In the genomic region with DNA sequence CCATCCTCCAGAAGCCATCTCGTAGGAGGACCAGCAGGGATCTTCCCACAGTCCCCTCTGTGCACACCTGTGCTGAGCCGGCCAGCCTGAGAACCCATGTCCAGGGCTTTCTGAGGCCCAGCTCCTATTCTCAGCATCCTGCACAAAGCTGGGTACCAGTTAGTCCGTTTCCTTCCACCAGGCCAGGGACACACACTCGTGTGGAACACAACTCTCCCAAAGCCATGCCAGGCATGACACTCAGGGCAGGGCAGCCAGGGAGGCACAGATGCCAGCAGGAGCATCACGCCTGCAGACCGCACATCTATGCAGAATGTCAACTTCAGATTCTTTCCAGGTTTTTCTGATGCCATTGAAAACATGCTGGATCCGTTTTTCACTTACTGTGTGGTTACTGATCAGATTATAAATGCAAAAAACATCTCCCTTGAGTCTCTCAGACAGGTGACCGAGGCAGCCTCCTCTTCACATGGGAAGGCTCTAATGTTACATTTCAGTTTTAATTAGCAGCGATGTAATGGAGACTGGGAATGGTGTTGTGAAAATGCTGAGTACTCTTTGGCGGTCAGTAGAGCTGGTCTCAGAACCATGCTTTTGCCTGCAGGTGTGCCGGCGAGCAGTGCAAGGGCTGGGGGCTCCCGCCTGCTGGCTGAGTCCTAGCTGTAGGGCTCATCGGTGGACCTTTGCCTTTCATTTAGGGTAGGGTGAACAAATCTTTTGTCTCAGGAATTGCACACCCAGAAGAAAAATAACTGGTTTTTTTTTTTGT, we compare ENCODE assay signal across 1 cellular context.
TF ChIP-seq lines count a peak whose summit lies in the region.

No MANE protein-coding gene starts in this region.

TF ChIP-seq in GM23338, 12 proteins besides CTCF, POLR2A, EP300 and RAD21 (continued from another document):
- TF ChIP-seq ZNF462 (CRISPR knock-in tag; IDR thresholded peaks at IDR 0.05) (no peak), JUNB (IDR thresholded peaks at IDR 0.05; ENCODE audit: unreplicated experiment) (no peak), ZNF114 (CRISPR knock-in tag; IDR thresholded peaks at IDR 0.05) (no peak), EZH2 (IDR thresholded peaks at IDR 0.05; ENCODE audit: low read depth, unreplicated experiment) (no peak), EZH2phosphoT487 (IDR thresholded peaks at IDR 0.05; ENCODE audit: unreplicated experiment) (no peak), CREB1 (CRISPR knock-in tag; IDR thresholded peaks at IDR 0.05; ENCODE audit: low read depth) (no peak), STAT1 (IDR thresholded peaks at IDR 0.05; ENCODE audit: unreplicated experiment) (no peak), POLR2AphosphoS5 (IDR thresholded peaks at IDR 0.05; ENCODE audit: low read depth) (no peak), ETS1 (IDR thresholded peaks at IDR 0.05) (no peak)
- TF ChIP-seq, protein P1, sequence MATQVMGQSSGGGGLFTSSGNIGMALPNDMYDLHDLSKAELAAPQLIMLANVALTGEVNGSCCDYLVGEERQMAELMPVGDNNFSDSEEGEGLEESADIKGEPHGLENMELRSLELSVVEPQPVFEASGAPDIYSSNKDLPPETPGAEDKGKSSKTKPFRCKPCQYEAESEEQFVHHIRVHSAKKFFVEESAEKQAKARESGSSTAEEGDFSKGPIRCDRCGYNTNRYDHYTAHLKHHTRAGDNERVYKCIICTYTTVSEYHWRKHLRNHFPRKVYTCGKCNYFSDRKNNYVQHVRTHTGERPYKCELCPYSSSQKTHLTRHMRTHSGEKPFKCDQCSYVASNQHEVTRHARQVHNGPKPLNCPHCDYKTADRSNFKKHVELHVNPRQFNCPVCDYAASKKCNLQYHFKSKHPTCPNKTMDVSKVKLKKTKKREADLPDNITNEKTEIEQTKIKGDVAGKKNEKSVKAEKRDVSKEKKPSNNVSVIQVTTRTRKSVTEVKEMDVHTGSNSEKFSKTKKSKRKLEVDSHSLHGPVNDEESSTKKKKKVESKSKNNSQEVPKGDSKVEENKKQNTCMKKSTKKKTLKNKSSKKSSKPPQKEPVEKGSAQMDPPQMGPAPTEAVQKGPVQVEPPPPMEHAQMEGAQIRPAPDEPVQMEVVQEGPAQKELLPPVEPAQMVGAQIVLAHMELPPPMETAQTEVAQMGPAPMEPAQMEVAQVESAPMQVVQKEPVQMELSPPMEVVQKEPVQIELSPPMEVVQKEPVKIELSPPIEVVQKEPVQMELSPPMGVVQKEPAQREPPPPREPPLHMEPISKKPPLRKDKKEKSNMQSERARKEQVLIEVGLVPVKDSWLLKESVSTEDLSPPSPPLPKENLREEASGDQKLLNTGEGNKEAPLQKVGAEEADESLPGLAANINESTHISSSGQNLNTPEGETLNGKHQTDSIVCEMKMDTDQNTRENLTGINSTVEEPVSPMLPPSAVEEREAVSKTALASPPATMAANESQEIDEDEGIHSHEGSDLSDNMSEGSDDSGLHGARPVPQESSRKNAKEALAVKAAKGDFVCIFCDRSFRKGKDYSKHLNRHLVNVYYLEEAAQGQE (IDR thresholded peaks at IDR 0.05; ENCODE audit: unreplicated experiment): no peak
